Comparison of ENCODE assay signal across 28 cellular contexts in the genomic region with DNA sequence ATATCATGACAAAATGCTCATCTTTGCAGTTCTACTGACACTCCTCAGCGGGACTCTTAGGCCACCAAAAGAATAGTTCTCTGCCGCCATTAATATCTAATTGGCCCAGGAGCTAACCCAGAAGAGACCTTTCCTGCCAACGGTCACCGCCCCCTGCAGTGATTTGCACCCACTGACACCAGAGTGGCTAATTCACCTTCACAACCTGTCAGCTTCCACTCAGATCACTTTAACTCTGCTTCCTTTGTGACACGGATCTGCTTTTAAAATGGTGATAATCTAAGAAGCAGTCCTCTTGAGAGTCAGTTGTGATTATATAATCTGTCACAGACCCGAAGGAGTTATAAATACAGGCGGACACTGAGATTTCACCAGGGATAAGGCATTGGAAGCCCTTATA.
"Had no signal": no experiment of that assay in that cellular context is flagged by ENCODE, and none has a peak within 500 bp of the region (broad histone marks: within the 10 kb centered on the region; RNA-seq: fewer than 3 reads in every experiment).

No MANE protein-coding gene starts in this region.

- H3K36me3 ChIP-seq: esophagus squamous epithelium, gastroesophageal sphincter, WERI-Rb-1 had no signal

- DNase-seq: activated B cell treated with CpG ODN at 0.5 μM for 24 hours; activated CD4-positive, alpha-beta T cell treated with anti-CD3 and anti-CD28 coated beads for 48 hours; activated CD4-positive, alpha-beta T cell treated with anti-CD3 and anti-CD28 coated beads, Interleukin-2, amount 50 U/mL, for 1 hour; activated CD4-positive, alpha-beta T cell treated with anti-CD3 and anti-CD28 coated beads, Interleukin-2, amount 50 U/mL, for 48 hours; activated CD8-positive, alpha-beta memory T cell treated with anti-CD3 and anti-CD28 coated beads for 24 hours; activated CD8-positive, alpha-beta T cell treated with anti-CD3 and anti-CD28 coated beads for 36 hours; activated effector memory CD4-positive, alpha-beta T cell treated with Interleukin-2 at 50 U/mL for 16 hours; activated gamma-delta T cell treated with Interleukin-2 at 50 U/mL for 16 hours; activated naive CD4-positive, alpha-beta T cell treated with anti-CD3 and anti-CD28 coated beads, Interleukin-2, amount 50 U/mL, for 16 hours; activated naive CD4-positive, alpha-beta T cell treated with Interleukin-2 at 50 U/mL for 16 hours; activated T-cell treated with anti-CD3 and anti-CD28 coated beads, Interleukin-2, amount 50 U/mL, for 4 hours; amygdala; aorta; body of pancreas; caudate nucleus; cortex of kidney; dermis blood vessel endothelial cell; effector CD4-positive, alpha-beta T cell; effector memory CD8-positive, alpha-beta T cell; esophagus squamous epithelium; foreskin melanocyte; head of caudate nucleus; T-helper 17 cell; T1000; WERI-Rb-1 had no signal

- H3K9me3 ChIP-seq: body of pancreas, esophagus squamous epithelium, gastroesophageal sphincter had no signal

- H3K4me1 ChIP-seq: body of pancreas, gastroesophageal sphincter had no signal

- ATAC-seq: activated CD4-positive, CD25-positive, alpha-beta regulatory T cell treated with anti-CD3 and anti-CD28 coated beads, Interleukin-2, amount 50 U/mL, for 24 hours; activated CD8-positive, alpha-beta T cell treated with anti-CD3 and anti-CD28 coated beads for 36 hours; activated T-cell treated with anti-CD3 and anti-CD28 coated beads, Interleukin-2, amount 50 U/mL, for 4 hours; activated T-helper 17 cell treated with anti-CD3 and anti-CD28 coated beads, Interleukin-2, amount 50 U/mL, for 72 hours; body of pancreas; effector memory CD8-positive, alpha-beta T cell; gastroesophageal sphincter; T-helper 17 cell had no signal

- H3K4me3 ChIP-seq: body of pancreas, esophagus squamous epithelium, gastroesophageal sphincter had no signal

- H3K27me3 ChIP-seq: body of pancreas, esophagus squamous epithelium, gastroesophageal sphincter had no signal
